Comparison of ENCODE assay signal across 23 cellular contexts in the genomic region with DNA sequence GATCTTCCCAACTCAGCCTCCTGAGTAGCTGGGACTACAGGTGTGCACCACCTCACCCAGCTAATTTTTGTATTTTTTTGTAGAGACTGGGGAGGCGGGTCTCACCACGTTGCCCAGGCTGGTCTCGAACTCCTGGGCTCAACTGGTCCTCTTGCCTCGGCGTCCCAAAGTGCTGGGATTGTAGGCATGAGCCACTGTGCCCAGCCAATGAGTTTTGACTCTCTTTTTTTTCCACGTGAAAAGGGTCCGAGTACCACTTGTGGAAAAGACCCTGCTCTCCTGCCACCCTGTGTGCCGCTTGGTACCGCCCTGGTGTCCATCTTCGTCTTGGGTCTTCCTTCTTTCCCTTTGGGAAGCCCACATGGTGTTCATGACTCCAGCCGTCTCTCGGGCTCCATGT. TPM values are rescaled to one million over a fixed set of nuclear protein-coding genes. Genes with fewer than 3 reads are reported as not detected.
"Had no signal": no experiment of that assay in that cellular context is flagged by ENCODE, and none has a peak within 500 bp of the region (broad histone marks: within the 10 kb centered on the region; RNA-seq: fewer than 3 reads in every experiment).

No MANE protein-coding gene starts in this region.

- H3K9me3 Mint-ChIP-seq: memory B cell; mesothelial cell of epicardium; natural killer cell; neural crest cell; stimulated activated memory B cell treated with anti-CD40 and anti-IgM and Interleukin-4, amounts not matched to agents 10 μg/mL and 1 μg/mL and 100 μg/mL, for 72 hours; type B pancreatic cell had no signal

- ATAC-seq: esophagus mucosa; heart left ventricle; lower lobe of right lung; natural killer cell; stimulated activated memory B cell treated with anti-CD40 and anti-IgM and Interleukin-4, amounts not matched to agents 10 μg/mL and 1 μg/mL and 100 μg/mL, for 72 hours had no signal

- H3K9me3 ChIP-seq: heart left ventricle, left ventricle myocardium inferior, lower lobe of right lung, right atrium auricular region, thyroid gland, uterus had no signal

- H3K27ac ChIP-seq: dorsolateral prefrontal cortex, heart left ventricle, left ventricle myocardium inferior, lower lobe of right lung, right atrium auricular region, thyroid gland, uterus had no signal

- H3K36me3 ChIP-seq: heart left ventricle, left ventricle myocardium inferior, lower lobe of right lung, right atrium auricular region, thyroid gland, uterus had no signal

- H3K4me3 ChIP-seq: dorsolateral prefrontal cortex, heart left ventricle, left ventricle myocardium inferior, lower lobe of right lung, right atrium auricular region, thyroid gland, uterus had no signal

- H3K4me3 Mint-ChIP-seq: memory B cell; mesothelial cell of epicardium; natural killer cell; neural crest cell; stimulated activated memory B cell treated with anti-CD40 and anti-IgM and Interleukin-4, amounts not matched to agents 10 μg/mL and 1 μg/mL and 100 μg/mL, for 72 hours; type B pancreatic cell had no signal

- H3K4me1 ChIP-seq: heart left ventricle, left ventricle myocardium inferior, lower lobe of right lung, right atrium auricular region, thyroid gland, uterus had no signal

- H3K36me3 Mint-ChIP-seq: mesothelial cell of epicardium; natural killer cell; stimulated activated memory B cell treated with anti-CD40 and anti-IgM and Interleukin-4, amounts not matched to agents 10 μg/mL and 1 μg/mL and 100 μg/mL, for 72 hours; type B pancreatic cell had no signal

- H3K4me1 Mint-ChIP-seq: mesothelial cell of epicardium, natural killer cell had no signal

- H3K27ac Mint-ChIP-seq: memory B cell; mesothelial cell of epicardium; natural killer cell; stimulated activated memory B cell treated with anti-CD40 and anti-IgM and Interleukin-4, amounts not matched to agents 10 μg/mL and 1 μg/mL and 100 μg/mL, for 72 hours; type B pancreatic cell had no signal

- DNase-seq: cerebellar nuclear complex; cortex of kidney; effector memory CD4-positive, alpha-beta T cell; hippocampal formation; left ventricle myocardium inferior; lower lobe of right lung; natural killer cell; small intestine; stimulated activated CD4-positive, alpha-beta T cell treated with anti-CD3 and anti-CD28 coated beads, Interleukin-12 subunit alpha, Interleukin-12 subunit beta, amount 100 ng/mL, for 4 hours; stimulated activated CD4-positive, alpha-beta T cell treated with anti-CD3 and anti-CD28 coated beads, Interleukin-2, amount 100 ng/mL, for 48 hours; stimulated activated CD8-positive, alpha-beta memory T cell treated with anti-CD3 and anti-CD28 coated beads, Interleukin-4, amount 100 ng/mL, for 48 hours; thyroid gland; uterus had no signal

- H3K27me3 ChIP-seq: right atrium auricular region, thyroid gland had no signal

RNA-seq across cellular contexts. Expression of a gene that starts 21.9 kb away (rescaled TPM):
- total RNA-seq: frontal cortex had no signal
